1 cellular context compared by ENCODE assay signal in the genomic region with DNA sequence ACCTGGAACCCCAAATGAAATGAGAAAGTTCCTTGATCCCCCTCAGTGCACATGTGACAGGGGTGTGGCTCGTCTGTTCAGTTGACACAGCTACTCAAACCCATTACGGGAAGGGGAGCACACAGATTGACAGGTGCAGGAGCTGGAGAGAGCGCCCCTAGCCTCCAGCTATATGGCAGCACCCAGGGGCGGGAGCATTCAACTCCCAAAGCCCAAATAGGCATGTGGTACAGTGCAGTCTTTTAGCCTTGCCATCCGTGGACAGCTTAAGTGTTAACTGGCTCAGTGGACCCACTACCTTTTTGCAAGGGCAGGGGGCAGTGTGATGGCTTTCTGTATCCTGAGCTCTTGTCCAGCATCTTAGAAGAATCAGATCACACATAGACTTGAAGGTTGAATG.
TF ChIP-seq lines count a peak whose summit lies in the region.

No MANE protein-coding gene starts in this region.

TF ChIP-seq in GM23338, 12 proteins besides CTCF, POLR2A, EP300 and RAD21 (continued from another document):
- TF ChIP-seq, protein P1, sequence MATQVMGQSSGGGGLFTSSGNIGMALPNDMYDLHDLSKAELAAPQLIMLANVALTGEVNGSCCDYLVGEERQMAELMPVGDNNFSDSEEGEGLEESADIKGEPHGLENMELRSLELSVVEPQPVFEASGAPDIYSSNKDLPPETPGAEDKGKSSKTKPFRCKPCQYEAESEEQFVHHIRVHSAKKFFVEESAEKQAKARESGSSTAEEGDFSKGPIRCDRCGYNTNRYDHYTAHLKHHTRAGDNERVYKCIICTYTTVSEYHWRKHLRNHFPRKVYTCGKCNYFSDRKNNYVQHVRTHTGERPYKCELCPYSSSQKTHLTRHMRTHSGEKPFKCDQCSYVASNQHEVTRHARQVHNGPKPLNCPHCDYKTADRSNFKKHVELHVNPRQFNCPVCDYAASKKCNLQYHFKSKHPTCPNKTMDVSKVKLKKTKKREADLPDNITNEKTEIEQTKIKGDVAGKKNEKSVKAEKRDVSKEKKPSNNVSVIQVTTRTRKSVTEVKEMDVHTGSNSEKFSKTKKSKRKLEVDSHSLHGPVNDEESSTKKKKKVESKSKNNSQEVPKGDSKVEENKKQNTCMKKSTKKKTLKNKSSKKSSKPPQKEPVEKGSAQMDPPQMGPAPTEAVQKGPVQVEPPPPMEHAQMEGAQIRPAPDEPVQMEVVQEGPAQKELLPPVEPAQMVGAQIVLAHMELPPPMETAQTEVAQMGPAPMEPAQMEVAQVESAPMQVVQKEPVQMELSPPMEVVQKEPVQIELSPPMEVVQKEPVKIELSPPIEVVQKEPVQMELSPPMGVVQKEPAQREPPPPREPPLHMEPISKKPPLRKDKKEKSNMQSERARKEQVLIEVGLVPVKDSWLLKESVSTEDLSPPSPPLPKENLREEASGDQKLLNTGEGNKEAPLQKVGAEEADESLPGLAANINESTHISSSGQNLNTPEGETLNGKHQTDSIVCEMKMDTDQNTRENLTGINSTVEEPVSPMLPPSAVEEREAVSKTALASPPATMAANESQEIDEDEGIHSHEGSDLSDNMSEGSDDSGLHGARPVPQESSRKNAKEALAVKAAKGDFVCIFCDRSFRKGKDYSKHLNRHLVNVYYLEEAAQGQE (IDR thresholded peaks at IDR 0.05; ENCODE audit: unreplicated experiment), result no peak
- TF ChIP-seq EZH2 (IDR thresholded peaks at IDR 0.05; ENCODE audit: low read depth, unreplicated experiment), result no peak
- TF ChIP-seq CREB1 (CRISPR knock-in tag; IDR thresholded peaks at IDR 0.05; ENCODE audit: low read depth), result no peak
- TF ChIP-seq, protein P2, sequence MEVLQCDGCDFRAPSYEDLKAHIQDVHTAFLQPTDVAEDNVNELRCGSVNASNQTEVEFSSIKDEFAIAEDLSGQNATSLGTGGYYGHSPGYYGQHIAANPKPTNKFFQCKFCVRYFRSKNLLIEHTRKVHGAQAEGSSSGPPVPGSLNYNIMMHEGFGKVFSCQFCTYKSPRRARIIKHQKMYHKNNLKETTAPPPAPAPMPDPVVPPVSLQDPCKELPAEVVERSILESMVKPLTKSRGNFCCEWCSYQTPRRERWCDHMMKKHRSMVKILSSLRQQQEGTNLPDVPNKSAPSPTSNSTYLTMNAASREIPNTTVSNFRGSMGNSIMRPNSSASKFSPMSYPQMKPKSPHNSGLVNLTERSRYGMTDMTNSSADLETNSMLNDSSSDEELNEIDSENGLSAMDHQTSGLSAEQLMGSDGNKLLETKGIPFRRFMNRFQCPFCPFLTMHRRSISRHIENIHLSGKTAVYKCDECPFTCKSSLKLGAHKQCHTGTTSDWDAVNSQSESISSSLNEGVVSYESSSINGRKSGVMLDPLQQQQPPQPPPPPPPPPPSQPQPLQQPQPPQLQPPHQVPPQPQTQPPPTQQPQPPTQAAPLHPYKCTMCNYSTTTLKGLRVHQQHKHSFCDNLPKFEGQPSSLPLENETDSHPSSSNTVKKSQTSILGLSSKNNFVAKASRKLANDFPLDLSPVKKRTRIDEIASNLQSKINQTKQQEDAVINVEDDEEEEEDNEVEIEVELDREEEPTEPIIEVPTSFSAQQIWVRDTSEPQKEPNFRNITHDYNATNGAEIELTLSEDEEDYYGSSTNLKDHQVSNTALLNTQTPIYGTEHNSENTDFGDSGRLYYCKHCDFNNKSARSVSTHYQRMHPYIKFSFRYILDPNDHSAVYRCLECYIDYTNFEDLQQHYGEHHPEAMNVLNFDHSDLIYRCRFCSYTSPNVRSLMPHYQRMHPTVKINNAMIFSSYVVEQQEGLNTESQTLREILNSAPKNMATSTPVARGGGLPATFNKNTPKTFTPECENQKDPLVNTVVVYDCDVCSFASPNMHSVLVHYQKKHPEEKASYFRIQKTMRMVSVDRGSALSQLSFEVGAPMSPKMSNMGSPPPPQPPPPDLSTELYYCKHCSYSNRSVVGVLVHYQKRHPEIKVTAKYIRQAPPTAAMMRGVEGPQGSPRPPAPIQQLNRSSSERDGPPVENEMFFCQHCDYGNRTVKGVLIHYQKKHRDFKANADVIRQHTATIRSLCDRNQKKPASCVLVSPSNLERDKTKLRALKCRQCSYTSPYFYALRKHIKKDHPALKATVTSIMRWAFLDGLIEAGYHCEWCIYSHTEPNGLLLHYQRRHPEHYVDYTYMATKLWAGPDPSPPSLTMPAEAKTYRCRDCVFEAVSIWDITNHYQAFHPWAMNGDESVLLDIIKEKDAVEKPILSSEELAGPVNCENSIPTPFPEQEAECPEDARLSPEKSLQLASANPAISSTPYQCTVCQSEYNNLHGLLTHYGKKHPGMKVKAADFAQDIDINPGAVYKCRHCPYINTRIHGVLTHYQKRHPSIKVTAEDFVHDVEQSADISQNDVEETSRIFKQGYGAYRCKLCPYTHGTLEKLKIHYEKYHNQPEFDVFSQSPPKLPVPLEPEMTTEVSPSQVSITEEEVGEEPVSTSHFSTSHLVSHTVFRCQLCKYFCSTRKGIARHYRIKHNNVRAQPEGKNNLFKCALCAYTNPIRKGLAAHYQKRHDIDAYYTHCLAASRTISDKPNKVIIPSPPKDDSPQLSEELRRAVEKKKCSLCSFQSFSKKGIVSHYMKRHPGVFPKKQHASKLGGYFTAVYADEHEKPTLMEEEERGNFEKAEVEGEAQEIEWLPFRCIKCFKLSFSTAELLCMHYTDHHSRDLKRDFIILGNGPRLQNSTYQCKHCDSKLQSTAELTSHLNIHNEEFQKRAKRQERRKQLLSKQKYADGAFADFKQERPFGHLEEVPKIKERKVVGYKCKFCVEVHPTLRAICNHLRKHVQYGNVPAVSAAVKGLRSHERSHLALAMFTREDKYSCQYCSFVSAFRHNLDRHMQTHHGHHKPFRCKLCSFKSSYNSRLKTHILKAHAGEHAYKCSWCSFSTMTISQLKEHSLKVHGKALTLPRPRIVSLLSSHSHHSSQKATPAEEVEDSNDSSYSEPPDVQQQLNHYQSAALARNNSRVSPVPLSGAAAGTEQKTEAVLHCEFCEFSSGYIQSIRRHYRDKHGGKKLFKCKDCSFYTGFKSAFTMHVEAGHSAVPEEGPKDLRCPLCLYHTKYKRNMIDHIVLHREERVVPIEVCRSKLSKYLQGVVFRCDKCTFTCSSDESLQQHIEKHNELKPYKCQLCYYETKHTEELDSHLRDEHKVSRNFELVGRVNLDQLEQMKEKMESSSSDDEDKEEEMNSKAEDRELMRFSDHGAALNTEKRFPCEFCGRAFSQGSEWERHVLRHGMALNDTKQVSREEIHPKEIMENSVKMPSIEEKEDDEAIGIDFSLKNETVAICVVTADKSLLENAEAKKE (CRISPR knock-in tag; IDR thresholded peaks at IDR 0.05), result no peak
- TF ChIP-seq STAT1 (IDR thresholded peaks at IDR 0.05; ENCODE audit: unreplicated experiment), result no peak
TF ChIP-seq in GM23338: peak in this region for 0.
